Comparison of ENCODE assay signal across 20 cellular contexts in the genomic region with DNA sequence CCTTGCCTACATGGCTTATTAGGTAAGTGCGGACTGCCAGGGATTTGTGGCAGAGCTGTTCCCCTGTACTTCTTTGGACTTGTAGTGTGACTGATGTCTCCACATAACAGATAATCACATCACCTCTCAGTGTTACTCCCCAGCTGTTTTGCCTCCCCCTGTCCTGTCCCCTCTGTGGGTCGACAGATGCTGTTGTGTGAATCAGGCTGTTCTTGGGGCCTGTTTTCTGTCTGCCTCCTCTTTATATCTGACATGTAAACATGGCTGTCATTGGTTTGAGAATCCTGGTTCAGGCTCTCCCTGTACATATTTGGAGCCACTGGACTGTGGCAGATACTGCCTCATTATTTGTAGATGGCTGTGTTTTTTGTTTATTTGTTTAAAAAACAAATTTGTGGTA. TPM values are rescaled to one million over a fixed set of nuclear protein-coding genes. Genes with fewer than 3 reads are reported as not detected.
A peak's percentile ranks its signal among the peaks of the same experiment; 100 is the strongest.
DNase-seq lines count a peak whose midpoint lies in the region; ATAC-seq and TF ChIP-seq lines count a peak whose summit lies in the region.
"Had no signal": no experiment of that assay in that cellular context is flagged by ENCODE, and none has a peak within 500 bp of the region (broad histone marks: within the 10 kb centered on the region; RNA-seq: fewer than 3 reads in every experiment).

No MANE protein-coding gene starts in this region.

- DNase-seq in H9: no peak
- peak; percentile 27 for DNase-seq in NCI-H1694 treated with DMSO at 0.1 percent for 48 hours (lab: John Stamatoyannopoulos, UW)
- DNase-seq in neuronal stem cell (ENCODE audit: low spot score): no peak
- no peak for DNase-seq in NCI-H2227 (lab: John Stamatoyannopoulos, UW; ENCODE audit: unreplicated experiment)
- DNase-seq in CD1c-positive myeloid dendritic cell (ENCODE audit: extremely low spot score): no peak
- DNase-seq: Caco-2; CD4-positive, alpha-beta memory T cell; DMS153; GOT3; KBM-7; NCI-H1092 treated with DMSO at 0.1 percent for 48 hours; NCI-H1436 treated with DMSO at 0.1 percent for 48 hours; NCI-H2081; NCI-H446 treated with DMSO at 0.1 percent for 48 hours; NCI-H748 treated with DMSO at 0.1 percent for 48 hours had no signal

- H2BK15ac ChIP-seq in H9 (ENCODE audit: low read depth, low read length) (no peak overlapping the region), neuronal stem cell (ENCODE audit: low read length) (no peak overlapping the region)

- no peak overlapping the region for H3K56ac ChIP-seq in H9 (ENCODE audit: insufficient read length, low read depth, low read length)

- H2AK5ac ChIP-seq in H9 (ENCODE audit: insufficient read length, low read length) (no peak overlapping the region), neuronal stem cell (ENCODE audit: low read depth, low read length) (no peak overlapping the region)

- no peak overlapping the region; a peak in 1 of 7 replicates for H3K27ac Mint-ChIP-seq in H9
- peak overlapping the region; percentile 46 for H3K27ac Mint-ChIP-seq in dendritic cell treated with granulocyte-macrophage colony-stimulating factor and Interleukin-4, amounts not matched to agents 40 ng/mL and 50 ng/mL, for 4 days
- H3K27ac Mint-ChIP-seq: CD4-positive, alpha-beta memory T cell had no signal

- H3K4me3 ChIP-seq in neuronal stem cell (ENCODE audit: low read length in 2 of 2): no peak overlapping the region
- H3K4me3 ChIP-seq: BLaER1 had no signal

- H3K4me3 Mint-ChIP-seq in H9: no peak overlapping the region
- no peak overlapping the region for H3K4me3 Mint-ChIP-seq in dendritic cell treated with granulocyte-macrophage colony-stimulating factor and Interleukin-4, amounts not matched to agents 40 ng/mL and 50 ng/mL, for 4 days

- intact Hi-C loops in dendritic cell treated with granulocyte-macrophage colony-stimulating factor and Interleukin-4, amounts not matched to agents 40 ng/mL and 50 ng/mL, for 4 days (cut with micrococcal nuclease): no loop called here

- no peaks in the 10 kb centered on the region for H4K20me1 ChIP-seq in H9 (ENCODE audit: control insufficient read depth, insufficient read depth, insufficient read length)

- H2BK5ac ChIP-seq in H9 (ENCODE audit: insufficient read length, low read length): no peak overlapping the region
- no peak overlapping the region for H2BK5ac ChIP-seq in neuronal stem cell (ENCODE audit: low read length)

- no peak overlapping the region for H2BK20ac ChIP-seq in H9 (ENCODE audit: low read depth, low read length, poor library complexity, severe bottlenecking)

- no peaks in the 10 kb centered on the region for H3K23me2 ChIP-seq in H9 (ENCODE audit: insufficient read length, low read depth, low read length, poor library complexity, severe bottlenecking)

- H3K4me1 ChIP-seq in H9 (ENCODE audit: insufficient read depth, low read length) (peaks cover 3% of the 10 kb centered on the region; the same call in 1 of the 2 replicates), neuronal stem cell (ENCODE audit: control insufficient read depth in 2 of 2, insufficient read depth in 1 of 2, low read depth in 1 of 2, low read length in 2 of 2) (peaks cover 0 to 2% of the 10 kb centered on the region in 2 donors)

- H4K8ac ChIP-seq in H9 (replicated peaks; ENCODE audit: insufficient read length, low read depth, low read length) (no peak overlapping the region), neuronal stem cell (ENCODE audit: low read depth, low read length) (no peak overlapping the region)

- H2BK120ac ChIP-seq in H9 (ENCODE audit: low read depth, low read length, poor library complexity, severe bottlenecking) (no peak overlapping the region), neuronal stem cell (ENCODE audit: low read depth, low read length) (no peak overlapping the region)

- H3K4me1 Mint-ChIP-seq in H9: peaks cover 17% of the 10 kb centered on the region in 2 experiments
- H3K4me1 Mint-ChIP-seq in dendritic cell treated with granulocyte-macrophage colony-stimulating factor and Interleukin-4, amounts not matched to agents 40 ng/mL and 50 ng/mL, for 4 days (ENCODE audit: low read depth): peaks cover 72% of the 10 kb centered on the region

- H3K79me1 ChIP-seq in H9 (ENCODE audit: insufficient read depth, low read depth, low read length, poor library complexity, severe bottlenecking) (peaks cover 7% of the 10 kb centered on the region), neuronal stem cell (ENCODE audit: low read depth, low read length) (no peaks in the 10 kb centered on the region)

- H4K91ac ChIP-seq in H9 (ENCODE audit: insufficient read length, low read depth, low read length) (no peak overlapping the region), neuronal stem cell (ENCODE audit: low read depth, low read length, poor library complexity) (no peak overlapping the region)

- H3K4me2 ChIP-seq in H9 (ENCODE audit: insufficient read depth, insufficient read length, low read length): no peak overlapping the region
- no peak overlapping the region for H3K4me2 ChIP-seq in neuronal stem cell (ENCODE audit: insufficient read depth, low read length, poor library complexity, severe bottlenecking)
- H3K4me2 ChIP-seq: BLaER1 had no signal

- H3K18ac ChIP-seq in H9 (ENCODE audit: insufficient read length, low read depth, low read length): no peak overlapping the region
- peak overlapping the region; percentile 0 for H3K18ac ChIP-seq in neuronal stem cell (ENCODE audit: low read length)

- no peak for TF ChIP-seq CTCF in H9 (conservative IDR thresholded peaks at IDR 0.05)

- H3K36me3 ChIP-seq in neuronal stem cell (replicated peaks in 1 of 2; ENCODE audit: control insufficient read depth in 2 of 2, insufficient read depth in 2 of 2, low read length in 2 of 2): peaks cover 0 to 3% of the 10 kb centered on the region in 2 donors

- H3K27me3 ChIP-seq in H9 (ENCODE audit: insufficient read depth, low read length) (no peaks in the 10 kb centered on the region), neuronal stem cell (ENCODE audit: control insufficient read depth in 3 of 3, insufficient read depth in 3 of 3, low read depth in 1 of 3, low read length in 3 of 3) (no peaks in the 10 kb centered on the region)
- H3K27me3 ChIP-seq: BLaER1 had no signal

- H2BK12ac ChIP-seq in H9 (ENCODE audit: insufficient read length, low read depth, low read length): no peak overlapping the region
- H2BK12ac ChIP-seq in neuronal stem cell (ENCODE audit: low read length): no peak overlapping the region

- H3K27me3 Mint-ChIP-seq in H9 (ENCODE audit: low read depth): no peaks in the 10 kb centered on the region
- no peaks in the 10 kb centered on the region for H3K27me3 Mint-ChIP-seq in dendritic cell treated with granulocyte-macrophage colony-stimulating factor and Interleukin-4, amounts not matched to agents 40 ng/mL and 50 ng/mL, for 4 days
- H3K27me3 Mint-ChIP-seq: CD4-positive, alpha-beta memory T cell had no signal

- no peak for ATAC-seq in GM19455 (IDR thresholded peaks at IDR 0.05; ENCODE audit: unreplicated experiment)
- ATAC-seq: HCT116, Panc1 had no signal

- no peak overlapping the region for H3K9ac ChIP-seq in H9 (ENCODE audit: extremely low read depth, insufficient read length, low read length)
- H3K9ac ChIP-seq in neuronal stem cell (ENCODE audit: low read depth, low read length, poor library complexity): no peak overlapping the region
- H3K9ac ChIP-seq: BLaER1 had no signal

- H3K9me3 ChIP-seq in H9 (ENCODE audit: control insufficient read depth, low read depth, low read length) (no peaks in the 10 kb centered on the region), neuronal stem cell (replicated peaks in 1 of 2; ENCODE audit: control insufficient read depth in 2 of 2, insufficient read depth in 1 of 2, low read depth in 1 of 2, low read length in 2 of 2) (no peaks in the 10 kb centered on the region)
- H3K9me3 ChIP-seq: BLaER1, Caco-2 had no signal

- H3K27ac ChIP-seq in H9 (ENCODE audit: insufficient read length, low read depth, low read length) (no peak overlapping the region), neuronal stem cell (replicated peaks; ENCODE audit: low read length) (no peak overlapping the region)
- H3K27ac ChIP-seq: BLaER1 had no signal

- H3K4ac ChIP-seq in H9 (ENCODE audit: low read depth, low read length): no peak overlapping the region
- H3K4ac ChIP-seq in neuronal stem cell (ENCODE audit: low read length): no peak overlapping the region

- no peak overlapping the region for H3K23ac ChIP-seq in H9 (ENCODE audit: insufficient read length, low read depth, low read length)
- no peak overlapping the region for H3K23ac ChIP-seq in neuronal stem cell (ENCODE audit: low read depth, low read length, poor library complexity)

- no peaks in the 10 kb centered on the region for H3K36me3 Mint-ChIP-seq in H9 (ENCODE audit: insufficient read depth in 1 of 3, low read depth in 3 of 3)
- peaks cover 21% of the 10 kb centered on the region for H3K36me3 Mint-ChIP-seq in dendritic cell treated with granulocyte-macrophage colony-stimulating factor and Interleukin-4, amounts not matched to agents 40 ng/mL and 50 ng/mL, for 4 days (ENCODE audit: low read depth)

- H3K14ac ChIP-seq in H9 (ENCODE audit: insufficient read depth, low read length) (0 out of 2 replicates have a peak overlapping the region, but pooled peaks have one; percentile 1), neuronal stem cell (ENCODE audit: low read length) (no peak overlapping the region)

- H3T11ph ChIP-seq in H9 (ENCODE audit: low read length): no peak overlapping the region

- H2AFZ ChIP-seq in H9 (ENCODE audit: low read length) (no peak overlapping the region), neuronal stem cell (ENCODE audit: low read length) (no peak overlapping the region)

- no peaks in the 10 kb centered on the region for H3K9me3 Mint-ChIP-seq in H9
- no peaks in the 10 kb centered on the region for H3K9me3 Mint-ChIP-seq in dendritic cell treated with granulocyte-macrophage colony-stimulating factor and Interleukin-4, amounts not matched to agents 40 ng/mL and 50 ng/mL, for 4 days

- WGBS in H9 (ENCODE audit: extremely low coverage, insufficient read length, low lambda C conversion rate): no CpG with 5 or more reads among the region's 2 CpGs
- no CpG with 5 or more reads among the region's 2 CpGs for WGBS in neuronal stem cell (ENCODE audit: extremely low coverage in 2 of 2, insufficient read length in 2 of 2, insufficient replicate concordance in 1 of 2), 2 donors

- H3K79me2 ChIP-seq in H9 (ENCODE audit: insufficient read depth, low read length): peaks cover 11% of the 10 kb centered on the region; the same call in 1 of the 2 replicates

- H4K5ac ChIP-seq in H9 (ENCODE audit: insufficient read length, low read depth, low read length): no peak overlapping the region

RNA-seq across cellular contexts. Expression of a gene that starts 22.7 kb away (rescaled TPM):
- 62.1 and 69.2 TPM in 2 replicates for total RNA-seq in H9 (2021)
- polyA plus RNA-seq in neuronal stem cell (2013, experiment 1 of 2): 44.5 TPM
- 46.5 TPM for polyA plus RNA-seq in neuronal stem cell (2013, experiment 2 of 2)
